In genomic region chr5:100909034-100909433, GRCh38 we compare ENCODE assay signal across 28 cellular contexts. TPM values are rescaled to one million over a fixed set of nuclear protein-coding genes. Genes with fewer than 3 reads are reported as not detected.
"Had no signal": no experiment of that assay in that cellular context is flagged by ENCODE, and none has a peak within 500 bp of the region (broad histone marks: within the 10 kb centered on the region; RNA-seq: fewer than 3 reads in every experiment).

No MANE protein-coding gene starts in this region.

- H3K9me3 ChIP-seq: neutrophil, pancreas, psoas muscle, right lobe of liver, sigmoid colon, stomach, thoracic aorta, thyroid gland, tibial nerve, upper lobe of left lung, vagina had no signal

- DNase-seq: naive thymus-derived CD8-positive, alpha-beta T cell; nephron progenitor cell; nucleus accumbens; pancreas; posterior cingulate gyrus; psoas muscle; right cardiac atrium; right lobe of liver; sigmoid colon; small intestine; stimulated activated CD4-positive, alpha-beta T cell treated with anti-CD3 and anti-CD28 coated beads, Interleukin-15, amount 100 ng/mL, for 24 hours; stimulated activated CD4-positive, alpha-beta T cell treated with anti-CD3 and anti-CD28 coated beads, Interleukin-2, amount 100 ng/mL, for 24 hours; stimulated activated CD4-positive, alpha-beta T cell treated with anti-CD3 and anti-CD28 coated beads, Interleukin-2, amount 100 ng/mL, for 48 hours; stimulated activated CD4-positive, alpha-beta T cell treated with anti-CD3 and anti-CD28 coated beads, Interleukin-4, amount 100 ng/mL, for 24 hours; stimulated activated naive B cell treated with anti-CD40 and anti-IgM and Interleukin-4, amounts not matched to agents 10 μg/mL and 1 μg/mL and 100 μg/mL, for 72 hours; stimulated activated naive CD4-positive, alpha-beta T cell treated with Interleukin-2 at 50 U/mL for 16 hours; stomach; thyroid gland; trophoblast cell; upper lobe of left lung had no signal

- H3K4me3 ChIP-seq: pancreas, psoas muscle, right lobe of liver, sigmoid colon, stomach, thoracic aorta, thyroid gland, tibial nerve, upper lobe of left lung, vagina had no signal

- H3K27ac ChIP-seq: neutrophil, pancreas, psoas muscle, right lobe of liver, sigmoid colon, stomach, thoracic aorta, thyroid gland, tibial nerve, upper lobe of left lung, vagina had no signal

- H3K36me3 ChIP-seq: neutrophil, pancreas, right lobe of liver, sigmoid colon, stomach, thoracic aorta, thyroid gland, tibial nerve, upper lobe of left lung, vagina had no signal

- ATAC-seq: naive thymus-derived CD8-positive, alpha-beta T cell; natural killer cell treated with Interleukin-12 subunit alpha and Interleukin-12 subunit beta and Interleukin-15 and Interleukin-18, amount 100 ng/mL, for 72 hours; pancreas; psoas muscle; right cardiac atrium; right lobe of liver; stimulated activated effector memory CD8-positive, alpha-beta T cell treated with anti-CD3 and anti-CD28 coated beads, Interleukin-12 subunit alpha, Interleukin-12 subunit beta, amount 100 ng/mL, for 72 hours; stimulated activated naive B cell treated with anti-CD40 and anti-IgM and Interleukin-4, amounts not matched to agents 10 μg/mL and 1 μg/mL and 100 μg/mL, for 72 hours had no signal

- H3K4me1 ChIP-seq: pancreas, psoas muscle, right lobe of liver, sigmoid colon, thyroid gland, upper lobe of left lung had no signal

- FAIRE-seq: pancreas, urothelium cell line had no signal

- H3K27me3 ChIP-seq: neutrophil, pancreas, right lobe of liver, thyroid gland, upper lobe of left lung, vagina had no signal

RNA-seq across cellular contexts. Expression of gene ST8SIA4, which starts 6.0 kb away (rescaled TPM):
- total RNA-seq: osteocyte had no signal
